8 cellular contexts compared by ENCODE assay signal in the genomic region with DNA sequence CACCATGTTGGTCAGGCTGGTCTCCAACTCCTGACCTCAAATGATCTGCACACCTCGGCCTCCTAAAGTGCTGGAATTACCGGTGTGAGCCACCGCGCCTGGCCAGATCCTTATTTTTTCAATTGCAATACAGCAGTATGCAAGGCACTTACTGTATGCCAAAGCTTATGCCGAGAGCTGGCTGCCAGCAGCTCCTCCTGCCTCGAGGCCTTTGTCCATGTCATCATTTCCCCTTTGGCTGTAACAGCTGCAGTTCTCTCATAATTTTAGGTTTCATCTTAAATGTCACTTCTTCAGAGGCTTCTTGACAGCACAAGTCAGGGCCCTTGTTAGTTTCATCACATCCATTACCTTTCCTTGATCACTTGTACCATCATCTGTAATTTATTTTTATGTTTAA. TPM values are rescaled to one million over a fixed set of nuclear protein-coding genes. Genes with fewer than 3 reads are reported as not detected.
DNase-seq lines count a peak whose midpoint lies in the region; ATAC-seq, FAIRE-seq and TF ChIP-seq lines count a peak whose summit lies in the region.

No MANE protein-coding gene starts in this region.

- H3K27ac ChIP-seq in CD8-positive, alpha-beta T cell (ENCODE audit: low read depth, low read length): no peak overlapping the region
- H3K27ac ChIP-seq in small intestine (ENCODE audit: low read depth in 1 of 2, low read length in 1 of 2): peak overlapping the region in 1 of 2 donors; percentile 96
- H3K27ac ChIP-seq in upper lobe of right lung: no peak overlapping the region

- POLR2A ChIA-PET in CD8-positive, alpha-beta T cell (lab: Charles Lee): interaction anchor here (0.6 to 5.5 kb wide), 6 partner anchors 31 to 109 kb away, joined by 3 to 49 read pairs (median 26); partner anchors contain the start of genes CCDC134 and TNFRSF13C

- H3K4me1 Mint-ChIP-seq in CD8-positive, alpha-beta T cell (ENCODE audit: low read depth): peaks cover 26% of the 10 kb centered on the region
- H3K4me1 Mint-ChIP-seq in mesothelial cell of epicardium: peaks cover 25% of the 10 kb centered on the region

- no peak for ATAC-seq in CD8-positive, alpha-beta T cell
- ATAC-seq in upper lobe of right lung (no peak), HG03159 (IDR thresholded peaks at IDR 0.05; ENCODE audit: unreplicated experiment) (no peak)

- no peaks in the 10 kb centered on the region for H3K36me3 ChIP-seq in CD8-positive, alpha-beta T cell (ENCODE audit: insufficient read depth, low read length)
- H3K36me3 ChIP-seq in adipocyte (ENCODE audit: control insufficient read depth, insufficient read depth, low read length, severe bottlenecking) (peaks cover 7% of the 10 kb centered on the region), small intestine (ENCODE audit: control insufficient read depth in 2 of 2, insufficient read depth in 2 of 2, low read length in 2 of 2) (no peaks in the 10 kb centered on the region), upper lobe of right lung (peaks cover 3% of the 10 kb centered on the region)

- FAIRE-seq in small intestine (lab: Jason Lieb, UNC): no peak

- H3K27me3 Mint-ChIP-seq in CD8-positive, alpha-beta T cell (ENCODE audit: low read depth): no peaks in the 10 kb centered on the region
- no peaks in the 10 kb centered on the region for H3K27me3 Mint-ChIP-seq in mesothelial cell of epicardium (ENCODE audit: low read depth)

- CTCF ChIA-PET in CD8-positive, alpha-beta T cell (lab: Charles Lee): interaction anchor here (0.9 to 3.4 kb wide), 7 partner anchors 8 to 109 kb away, joined by 3 to 16 read pairs (median 6); no protein-coding TSS in a partner anchor

- H3K27me3 ChIP-seq in CD8-positive, alpha-beta T cell (ENCODE audit: insufficient read depth, low read length): no peaks in the 10 kb centered on the region
- H3K27me3 ChIP-seq in adipocyte (replicated peaks; ENCODE audit: control insufficient read depth, insufficient read depth, low read length) (no peaks in the 10 kb centered on the region), small intestine (ENCODE audit: control insufficient read depth in 2 of 2, insufficient read depth in 2 of 2, low read length in 2 of 2) (no peaks in the 10 kb centered on the region), upper lobe of right lung (no peaks in the 10 kb centered on the region)

- H3K4me3 ChIP-seq in CD8-positive, alpha-beta T cell (ENCODE audit: low read depth, low read length): no peak overlapping the region
- H3K4me3 ChIP-seq in adipocyte (ENCODE audit: low read length) (no peak overlapping the region), small intestine (ENCODE audit: low read depth in 1 of 2, low read length in 2 of 2) (no peak overlapping the region), upper lobe of right lung (no peak overlapping the region)

- TF ChIP-seq CTCF in CD8-positive, alpha-beta T cell (IDR thresholded peaks at IDR 0.05): no peak
- TF ChIP-seq CTCF in mesothelial cell of epicardium (IDR thresholded peaks at IDR 0.05; ENCODE audit: unreplicated experiment) (no peak), upper lobe of right lung (IDR thresholded peaks at IDR 0.05) (no peak)

- peak overlapping the region; percentile 100 for H3K27ac Mint-ChIP-seq in CD8-positive, alpha-beta T cell
- H3K27ac Mint-ChIP-seq in mesothelial cell of epicardium: peak overlapping the region; percentile 100

- peaks cover 14% of the 10 kb centered on the region for H3K36me3 Mint-ChIP-seq in CD8-positive, alpha-beta T cell
- peaks cover 6% of the 10 kb centered on the region for H3K36me3 Mint-ChIP-seq in mesothelial cell of epicardium

- H3K9me3 Mint-ChIP-seq in CD8-positive, alpha-beta T cell: no peaks in the 10 kb centered on the region
- H3K9me3 Mint-ChIP-seq in mesothelial cell of epicardium: no peaks in the 10 kb centered on the region

- no peaks in the 10 kb centered on the region for H3K9me3 ChIP-seq in CD8-positive, alpha-beta T cell (ENCODE audit: low read length)
- H3K9me3 ChIP-seq in adipocyte (ENCODE audit: control insufficient read depth, low read length) (no peaks in the 10 kb centered on the region), small intestine (ENCODE audit: control insufficient read depth, low read depth) (no peaks in the 10 kb centered on the region), upper lobe of right lung (no peaks in the 10 kb centered on the region)

- no peak for DNase-seq in CD8-positive, alpha-beta T cell
- DNase-seq in M059J (ENCODE audit: low read depth) (peak; percentile 35), adipocyte (ENCODE audit: low read depth) (peak; percentile 39), mesothelial cell of epicardium (ENCODE audit: low spot score in 2 of 2, unreplicated experiment in 2 of 2) (no peak), small intestine (no peak), upper lobe of right lung (no peak), NCI-H1436 treated with DMSO at 0.1 percent for 48 hours (lab: John Stamatoyannopoulos, UW) (no peak)

- H3K4me1 ChIP-seq in CD8-positive, alpha-beta T cell (ENCODE audit: insufficient read depth, low read length): peaks cover 15% of the 10 kb centered on the region
- H3K4me1 ChIP-seq in adipocyte (ENCODE audit: control insufficient read depth, insufficient read depth, low read length): peaks cover 24% of the 10 kb centered on the region
- peaks cover 4 to 6% of the 10 kb centered on the region in 2 donors for H3K4me1 ChIP-seq in small intestine (ENCODE audit: control insufficient read depth in 2 of 2, insufficient read depth in 1 of 2, low read depth in 1 of 2, low read length in 1 of 2)
- peaks cover 20% of the 10 kb centered on the region for H3K4me1 ChIP-seq in upper lobe of right lung

- 72 to 85% (median 82%) methylated on average over 6 of the region's 6 CpGs for WGBS in small intestine, 3 donors

- peak overlapping the region; percentile 90 for H3K9ac ChIP-seq in adipocyte (ENCODE audit: low read length)

- H3K4me3 Mint-ChIP-seq in CD8-positive, alpha-beta T cell: peak overlapping the region; percentile 97
- H3K4me3 Mint-ChIP-seq in mesothelial cell of epicardium: no peak overlapping the region

- intact Hi-C loops in CD8-positive, alpha-beta T cell (cut with DNase I, micrococcal nuclease): loop anchor here (5.0 to 10.0 kb wide), 5 partner anchors 41 to 611 kb away; partner anchors contain the start of genes MEI1 (in 1 of the 2), NAGA (in 1 of the 2), NDUFA6 (in 1 of the 2) and PHETA2 (in 1 of the 2)
- intact Hi-C loops in upper lobe of right lung (cut with DNase I): no loop called here

RNA-seq across cellular contexts. Expression of gene SREBF2, which starts 1.5 kb away (rescaled TPM):
- 100 to 1,000 TPM; 109 to 122 TPM for total RNA-seq in CD8-positive, alpha-beta T cell
- total RNA-seq in M059J (2014; rRNA removed; shearing (Covaris generic)): 30.3 and 44.9 TPM in 2 replicates
- total RNA-seq in mesothelial cell of epicardium (127 to 130 TPM (median 129 TPM) in 3 replicates), upper lobe of right lung (156 TPM)
- polyA plus RNA-seq in small intestine: 10 to 100 TPM; 14.1 to 81.2 (median 15.0) TPM

RNA-seq across cellular contexts. Expression of gene CCDC134, which starts 30.9 kb away (rescaled TPM):
- total RNA-seq in CD8-positive, alpha-beta T cell: 10 to 100 TPM; 19.1 to 22.5 TPM
- 10.3 and 12.0 TPM in 2 replicates for total RNA-seq in M059J (2014; rRNA removed; shearing (Covaris generic))
- total RNA-seq in mesothelial cell of epicardium: 16.9 to 19.1 TPM (median 18.4 TPM) in 3 replicates
- polyA plus RNA-seq in small intestine: 1 to 10 TPM; 2.2 to 4.9 (median 2.4) TPM
- total RNA-seq in upper lobe of right lung: 7.3 TPM

Comparison
In these comparisons a context has a peak if more than half of its experiments do, and no peak if none do; other contexts are left out.
1. DNase-seq: peak in M059J (single experiment) and adipocyte (single experiment); none in CD8-positive, alpha-beta T cell (0 of 7), mesothelial cell of epicardium (0 of 2), small intestine (single experiment), upper lobe of right lung (single experiment) and NCI-H1436 treated with DMSO at 0.1 percent for 48 hours (single experiment).